ENCODE assay signal across 27 cellular contexts in genomic region chr18:77255426-77256105, GRCh38. TPM values are rescaled to one million over a fixed set of nuclear protein-coding genes. Genes with fewer than 3 reads are reported as not detected.
"Had no signal": no experiment of that assay in that cellular context is flagged by ENCODE, and none has a peak within 500 bp of the region (broad histone marks: within the 10 kb centered on the region; RNA-seq: fewer than 3 reads in every experiment).

No MANE protein-coding gene starts in this region.

- DNase-seq: effector memory CD4-positive, alpha-beta T cell; esophagus squamous epithelium; foreskin fibroblast; glutamatergic neuron; kidney; left cardiac atrium; left ventricle myocardium inferior; lower lobe of right lung; occipital lobe; pancreas; psoas muscle; sigmoid colon; stimulated activated CD4-positive, alpha-beta T cell treated with anti-CD3 and anti-CD28 coated beads, Interleukin-2, amount 100 ng/mL, for 24 hours; stimulated activated CD4-positive, alpha-beta T cell treated with anti-CD3 and anti-CD28 coated beads, Interleukin-4, amount 100 ng/mL, for 4 hours; stimulated activated naive B cell treated with anti-CD40 and anti-IgM and Interleukin-4, amounts not matched to agents 10 μg/mL and 1 μg/mL and 100 μg/mL, for 72 hours; stimulated activated naive CD8-positive, alpha-beta T cell treated with anti-CD3 and anti-CD28 coated beads, Interleukin-15, amount 100 ng/mL, for 72 hours; testis; upper lobe of right lung had no signal

- H3K9me3 Mint-ChIP-seq: mesothelial cell of epicardium had no signal

- H3K4me3 ChIP-seq: esophagus squamous epithelium, gastroesophageal sphincter, left ventricle myocardium inferior, lower lobe of right lung, pancreas, psoas muscle, sigmoid colon, skin epidermis, testis, tibial nerve, upper lobe of right lung, vagina had no signal

- H3K36me3 ChIP-seq: esophagus squamous epithelium, gastroesophageal sphincter, left ventricle myocardium inferior, lower lobe of right lung, pancreas, sigmoid colon, tibial nerve, upper lobe of right lung, vagina had no signal

- H3K9me3 ChIP-seq: esophagus squamous epithelium, gastroesophageal sphincter, left ventricle myocardium inferior, lower lobe of right lung, pancreas, psoas muscle, sigmoid colon, testis, tibial nerve, upper lobe of right lung, vagina had no signal

- H3K27ac Mint-ChIP-seq: memory B cell; mesothelial cell of epicardium; natural killer cell treated with Interleukin-12 subunit alpha and Interleukin-12 subunit beta and Interleukin-15 and Interleukin-18, amount 100 ng/mL, for 72 hours; stimulated activated naive B cell treated with anti-CD40 and anti-IgM and Interleukin-4, amounts not matched to agents 10 μg/mL and 1 μg/mL and 100 μg/mL, for 72 hours; stimulated activated naive CD8-positive, alpha-beta T cell treated with anti-CD3 and anti-CD28 coated beads, Interleukin-15, amount 100 ng/mL, for 72 hours had no signal

- H3K4me3 Mint-ChIP-seq: memory B cell; mesothelial cell of epicardium; natural killer cell treated with Interleukin-12 subunit alpha and Interleukin-12 subunit beta and Interleukin-15 and Interleukin-18, amount 100 ng/mL, for 72 hours; stimulated activated naive B cell treated with anti-CD40 and anti-IgM and Interleukin-4, amounts not matched to agents 10 μg/mL and 1 μg/mL and 100 μg/mL, for 72 hours; stimulated activated naive CD8-positive, alpha-beta T cell treated with anti-CD3 and anti-CD28 coated beads, Interleukin-15, amount 100 ng/mL, for 72 hours had no signal

- ATAC-seq: gastroesophageal sphincter; left cardiac atrium; lower lobe of right lung; natural killer cell treated with Interleukin-12 subunit alpha and Interleukin-12 subunit beta and Interleukin-15 and Interleukin-18, amount 100 ng/mL, for 72 hours; pancreas; psoas muscle; stimulated activated naive B cell treated with anti-CD40 and anti-IgM and Interleukin-4, amounts not matched to agents 10 μg/mL and 1 μg/mL and 100 μg/mL, for 72 hours; stimulated activated naive CD8-positive, alpha-beta T cell treated with anti-CD3 and anti-CD28 coated beads, Interleukin-15, amount 100 ng/mL, for 72 hours; upper lobe of right lung had no signal

- H3K27me3 ChIP-seq: testis, vagina had no signal

- H3K36me3 Mint-ChIP-seq: memory B cell, mesothelial cell of epicardium had no signal

- H3K27ac ChIP-seq: epithelial cell of prostate, esophagus squamous epithelium, gastroesophageal sphincter, left ventricle myocardium inferior, lower lobe of right lung, pancreas, psoas muscle, sigmoid colon, skin epidermis, testis, tibial nerve, upper lobe of right lung, vagina had no signal

- H3K4me1 ChIP-seq: lower lobe of right lung, pancreas, psoas muscle, testis, upper lobe of right lung had no signal

RNA-seq across cellular contexts. Expression of gene GALR1, which starts 5.9 kb away (rescaled TPM):
- total RNA-seq: lower lobe of right lung; mesothelial cell of epicardium; myocyte; natural killer cell treated with Interleukin-12 subunit alpha and Interleukin-12 subunit beta and Interleukin-15 and Interleukin-18, amount 100 ng/mL, for 72 hours had no signal
